ENCODE assay signal across 5 cellular contexts in genomic region chr3:89395996-89396395, GRCh38.
"Had no signal": no experiment of that assay in that cellular context is flagged by ENCODE, and none has a peak within 500 bp of the region (broad histone marks: within the 10 kb centered on the region; RNA-seq: fewer than 3 reads in every experiment).

No MANE protein-coding gene starts in this region.

- DNase-seq: IMR-90, KBM-7 had no signal

- H3K4me3 Mint-ChIP-seq: IgD-negative memory B cell had no signal

- H3K4me3 ChIP-seq: K562 had no signal

- H3K27me3 Mint-ChIP-seq: IgD-negative memory B cell had no signal

- H3K36me3 Mint-ChIP-seq: IgD-negative memory B cell had no signal

- H3K27ac ChIP-seq: HL-60 had no signal

- H3K27ac Mint-ChIP-seq: IgD-negative memory B cell had no signal
